20 cellular contexts compared by ENCODE assay signal in genomic region chr3:52480768-52481715, GRCh38. TPM values are rescaled to one million over a fixed set of nuclear protein-coding genes. Genes with fewer than 3 reads are reported as not detected.
A peak's percentile ranks its signal among the peaks of the same experiment; 100 is the strongest.
DNase-seq lines count a peak whose midpoint lies in the region; ATAC-seq and TF ChIP-seq lines count a peak whose summit lies in the region.
"Had no signal": no experiment of that assay in that cellular context is flagged by ENCODE, and none has a peak within 500 bp of the region (broad histone marks: within the 10 kb centered on the region; RNA-seq: fewer than 3 reads in every experiment).

No MANE protein-coding gene starts in this region.

- H3K9ac ChIP-seq in mammary epithelial cell (ENCODE audit: insufficient read depth, low read length) (no peak overlapping the region), neural progenitor cell (no peak overlapping the region)

- no peaks in the 10 kb centered on the region for H3K79me2 ChIP-seq in mammary epithelial cell (ENCODE audit: insufficient read depth, low read length)
- no peaks in the 10 kb centered on the region for H3K79me2 ChIP-seq in neural progenitor cell (ENCODE audit: low read depth)

- H4K20me1 ChIP-seq in mammary epithelial cell (ENCODE audit: insufficient read depth, low read length) (no peaks in the 10 kb centered on the region), neural progenitor cell (ENCODE audit: low read depth) (peaks cover 12% of the 10 kb centered on the region)

- H3K9me3 Mint-ChIP-seq in WTC11, result no peaks in the 10 kb centered on the region
- H3K9me3 Mint-ChIP-seq in neural progenitor cell, result no peaks in the 10 kb centered on the region
- H3K9me3 Mint-ChIP-seq: activated B cell treated with CpG ODN at 0.5 μM for 24 hours; activated CD4-positive, alpha-beta memory T cell treated with anti-CD3 and anti-CD28 coated beads, Interleukin-2, amount 10 ng/mL, durations not matched to agents 7 days and 5 days; activated naive CD8-positive, alpha-beta T cell treated with anti-CD3 and anti-CD28 coated beads, Interleukin-2, amount 10 ng/mL, durations not matched to agents 7 days and 5 days; effector memory CD8-positive, alpha-beta T cell; natural killer cell; T-helper 1 cell treated with Interleukin-12 subunit alpha and Interleukin-12 subunit beta and Interleukin-4 antibody, amounts not matched to agents 30 μg/mL and 1 μg/mL, for 36 hours; type B pancreatic cell had no signal

- TF ChIP-seq CTCF in mammary epithelial cell (conservative IDR thresholded peaks at IDR 0.05 in 1 of 2, IDR thresholded peaks at IDR 0.05 in 1 of 2; ENCODE audit: extremely low read depth in 1 of 2, insufficient read depth in 1 of 2, low read depth in 1 of 2, low read length in 2 of 2) (no peak), breast epithelium (IDR thresholded peaks at IDR 0.05) (no peak), WTC11 (IDR thresholded peaks at IDR 0.05) (no peak), neural progenitor cell (IDR thresholded peaks at IDR 0.05) (no peak)

- no peak overlapping the region for H3K4me3 Mint-ChIP-seq in WTC11
- no peak overlapping the region for H3K4me3 Mint-ChIP-seq in neural progenitor cell
- H3K4me3 Mint-ChIP-seq: activated B cell treated with CpG ODN at 0.5 μM for 24 hours; activated CD4-positive, alpha-beta memory T cell treated with anti-CD3 and anti-CD28 coated beads, Interleukin-2, amount 10 ng/mL, durations not matched to agents 7 days and 5 days; activated naive CD8-positive, alpha-beta T cell treated with anti-CD3 and anti-CD28 coated beads, Interleukin-2, amount 10 ng/mL, durations not matched to agents 7 days and 5 days; natural killer cell; T-helper 1 cell treated with Interleukin-12 subunit alpha and Interleukin-12 subunit beta and Interleukin-4 antibody, amounts not matched to agents 30 μg/mL and 1 μg/mL, for 36 hours; type B pancreatic cell had no signal

- no peaks in the 10 kb centered on the region for H3K4me1 Mint-ChIP-seq in WTC11
- peaks cover 18% of the 10 kb centered on the region for H3K4me1 Mint-ChIP-seq in neural progenitor cell
- H3K4me1 Mint-ChIP-seq: activated B cell treated with CpG ODN at 0.5 μM for 24 hours; activated CD4-positive, alpha-beta memory T cell treated with anti-CD3 and anti-CD28 coated beads, Interleukin-2, amount 10 ng/mL, durations not matched to agents 7 days and 5 days; activated naive CD8-positive, alpha-beta T cell treated with anti-CD3 and anti-CD28 coated beads, Interleukin-2, amount 10 ng/mL, durations not matched to agents 7 days and 5 days had no signal

- H3K27ac ChIP-seq in mammary epithelial cell (ENCODE audit: insufficient read depth, low read depth, low read length), result no peak overlapping the region
- H3K27ac ChIP-seq in breast epithelium, result peak overlapping the region in 1 of 2 donors; percentile 66
- H3K27ac ChIP-seq in temporal lobe (ENCODE audit: low read depth, low read length), result peak overlapping the region; percentile 66
- no peak overlapping the region for H3K27ac ChIP-seq in neural progenitor cell

- no peak for TF ChIP-seq POLR2A in breast epithelium (IDR thresholded peaks at IDR 0.05)

- H3K36me3 Mint-ChIP-seq in WTC11 (peaks cover 55% of the 10 kb centered on the region), neural progenitor cell (peaks cover 40% of the 10 kb centered on the region)
- H3K36me3 Mint-ChIP-seq: natural killer cell had no signal

- no peaks in the 10 kb centered on the region for H3K27me3 Mint-ChIP-seq in WTC11 (ENCODE audit: low read depth)
- no peaks in the 10 kb centered on the region for H3K27me3 Mint-ChIP-seq in neural progenitor cell (ENCODE audit: insufficient read depth, low read depth)
- H3K27me3 Mint-ChIP-seq: activated B cell treated with CpG ODN at 0.5 μM for 24 hours; activated CD4-positive, alpha-beta memory T cell treated with anti-CD3 and anti-CD28 coated beads, Interleukin-2, amount 10 ng/mL, durations not matched to agents 7 days and 5 days; activated naive CD8-positive, alpha-beta T cell treated with anti-CD3 and anti-CD28 coated beads, Interleukin-2, amount 10 ng/mL, durations not matched to agents 7 days and 5 days; effector memory CD8-positive, alpha-beta T cell; type B pancreatic cell had no signal

- no peak for ATAC-seq in WTC11
- peak; percentile 42 for ATAC-seq in left lobe of liver
- ATAC-seq in HG03135 (IDR thresholded peaks at IDR 0.05; ENCODE audit: unreplicated experiment), result no peak
- ATAC-seq: effector memory CD8-positive, alpha-beta T cell had no signal

- WGBS in mammary epithelial cell (ENCODE audit: low coverage, missing lambda C conversion rate), result 90% methylated on average over 12 of the region's 27 CpGs

- H3K27me3 ChIP-seq in mammary epithelial cell (ENCODE audit: insufficient read depth, low read length) (no peaks in the 10 kb centered on the region), breast epithelium (no peaks in the 10 kb centered on the region), neural progenitor cell (no peaks in the 10 kb centered on the region)

- POLR2A ChIA-PET in WTC11 (lab: Charles Lee), result no interaction called here

- no peaks in the 10 kb centered on the region for H3F3A ChIP-seq in neural progenitor cell (ENCODE audit: low read depth)

- H3K9me3 ChIP-seq in mammary epithelial cell (replicated peaks; ENCODE audit: insufficient read depth, low read length), result no peaks in the 10 kb centered on the region
- no peaks in the 10 kb centered on the region for H3K9me3 ChIP-seq in breast epithelium
- H3K9me3 ChIP-seq in neural progenitor cell (ENCODE audit: low read depth), result no peaks in the 10 kb centered on the region

- intact Hi-C loops in mammary epithelial cell (cut with micrococcal nuclease) (no loop called here), breast epithelium (cut with DNase I; ENCODE audit: low total_unique reads) (no loop called here)

- DNase-seq in mammary epithelial cell (no peak), breast epithelium (ENCODE audit: low spot score in 2 of 2) (no peak), WTC11 (ENCODE audit: low spot score) (no peak), left lobe of liver (ENCODE audit: low spot score) (no peak), neural progenitor cell (ENCODE audit: low spot score) (no peak), dedifferentiated amniotic fluid mesenchymal stem cell (ENCODE audit: extremely low spot score) (no peak)
- DNase-seq: activated B cell treated with CpG ODN at 0.5 μM for 24 hours; activated CD4-positive, alpha-beta memory T cell treated with anti-CD3 and anti-CD28 coated beads, Interleukin-2, amount 10 ng/mL, durations not matched to agents 7 days and 5 days; activated naive CD8-positive, alpha-beta T cell treated with anti-CD3 and anti-CD28 coated beads, Interleukin-2, amount 10 ng/mL, durations not matched to agents 7 days and 5 days; effector memory CD8-positive, alpha-beta T cell; MM.1S; natural killer cell; NCI-H510A; SIG-M5; stimulated activated CD4-positive, alpha-beta T cell treated with anti-CD3 and anti-CD28 coated beads, Interleukin-12 subunit alpha, Interleukin-12 subunit beta, amount 100 ng/mL, for 4 hours had no signal

- in situ Hi-C loops in mammary epithelial cell (cut with MboI; ENCODE audit: low sequenced_read_pairs in 2 of 2), result no loop called here

- peaks cover 25% of the 10 kb centered on the region for H3K4me1 ChIP-seq in mammary epithelial cell (ENCODE audit: insufficient read depth, low read length)
- H3K4me1 ChIP-seq in breast epithelium, result peaks cover 5 to 13% of the 10 kb centered on the region in 2 donors
- no peaks in the 10 kb centered on the region for H3K4me1 ChIP-seq in neural progenitor cell

- no peak overlapping the region for H2AFZ ChIP-seq in mammary epithelial cell (ENCODE audit: low read depth, low read length)
- H2AFZ ChIP-seq in neural progenitor cell (replicated peaks), result no peak overlapping the region

- dilution Hi-C loops in mammary epithelial cell (cut with HindIII; ENCODE audit: low sequenced_read_pairs), result loop anchor here (5.0 kb wide), 1 partner anchor 56 kb away; the partner anchor contains the start of gene UQCC5

- BruUV-seq in mammary epithelial cell (replicated peaks; lab: Mats Ljungman, UMichigan), result TSS peak; percentile 30

- CTCF ChIA-PET in mammary epithelial cell (lab: Charles Lee; ENCODE audit: low non-redundant PET) (no interaction called here), WTC11 (lab: Charles Lee) (interaction anchor here (0.7 to 2.5 kb wide), 8 partner anchors 10 to 204 kb away, joined by 3 to 12 read pairs (median 6); partner anchors contain the start of genes PBRM1, STAB1 and UQCC5)

- H3K27ac Mint-ChIP-seq in WTC11, result peak overlapping the region; percentile 50; the same call in 1 of the 2 replicates
- no peak overlapping the region for H3K27ac Mint-ChIP-seq in neural progenitor cell
- H3K27ac Mint-ChIP-seq: activated B cell treated with CpG ODN at 0.5 μM for 24 hours; activated CD4-positive, alpha-beta memory T cell treated with anti-CD3 and anti-CD28 coated beads, Interleukin-2, amount 10 ng/mL, durations not matched to agents 7 days and 5 days; activated naive CD8-positive, alpha-beta T cell treated with anti-CD3 and anti-CD28 coated beads, Interleukin-2, amount 10 ng/mL, durations not matched to agents 7 days and 5 days; T-helper 1 cell treated with Interleukin-12 subunit alpha and Interleukin-12 subunit beta and Interleukin-4 antibody, amounts not matched to agents 30 μg/mL and 1 μg/mL, for 36 hours; type B pancreatic cell had no signal

- H3K36me3 ChIP-seq in mammary epithelial cell (ENCODE audit: insufficient read depth, low read length), result peaks cover 46% of the 10 kb centered on the region
- peaks cover 27% of the 10 kb centered on the region for H3K36me3 ChIP-seq in breast epithelium
- no peaks in the 10 kb centered on the region for H3K36me3 ChIP-seq in neural progenitor cell

- H3K4me2 ChIP-seq in mammary epithelial cell (ENCODE audit: insufficient read depth, low read depth, low read length) (no peak overlapping the region), neural progenitor cell (no peak overlapping the region)

- H3K4me3 ChIP-seq in mammary epithelial cell (replicated peaks in 1 of 3; ENCODE audit: insufficient read depth in 1 of 3, low read depth in 2 of 3, low read length in 3 of 3) (no peak overlapping the region), breast epithelium (no peak overlapping the region), neural progenitor cell (no peak overlapping the region)

RNA-seq across cellular contexts. Expression of gene STAB1, which starts 14.1 kb away (rescaled TPM):
- total RNA-seq in mammary epithelial cell (under 1 TPM in 1 of 2 donors, not detected in 1; 0.17 TPM), breast epithelium (100 to 1,000 TPM in 1 of 3 donors, 10 to 100 TPM in 2; 47.7 to 149 (median 55.4) TPM), WTC11 (2021) (1.9 to 2.6 TPM (median 2.1 TPM) in 3 replicates), left lobe of liver (71.5 TPM), temporal lobe (5.9 TPM), neural progenitor cell (ENCODE audit: low replicate concordance) (0.06 TPM in 1 of 2 replicates, not detected in the other)
- polyA plus RNA-seq in mammary epithelial cell, result 0.02 TPM
- not detected for polyA minus RNA-seq in mammary epithelial cell
- total RNA-seq: activated CD4-positive, alpha-beta memory T cell treated with anti-CD3 and anti-CD28 coated beads, Interleukin-2, amount 10 ng/mL, durations not matched to agents 7 days and 5 days; H4 had no signal

RNA-seq across cellular contexts. Expression of gene NISCH, which starts 25.6 kb away (rescaled TPM):
- 100 to 1,000 TPM in 1 of 2 donors, 10 to 100 TPM in 1; 79.7 to 123 TPM for total RNA-seq in mammary epithelial cell
- polyA plus RNA-seq in mammary epithelial cell, result 43.9 TPM
- polyA minus RNA-seq in mammary epithelial cell, result 103 TPM
- total RNA-seq in breast epithelium, result 100 to 1,000 TPM in 2 of 3 donors, 10 to 100 TPM in 1; 67.7 to 119 (median 108) TPM
- 83.7 to 86.3 TPM (median 85.0 TPM) in 3 replicates for total RNA-seq in WTC11 (2021)
- total RNA-seq in left lobe of liver, result 39.3 TPM
- total RNA-seq in temporal lobe, result 61.5 TPM
- total RNA-seq in neural progenitor cell (ENCODE audit: low replicate concordance), result 80.5 and 146 TPM in 2 replicates

RNA-seq across cellular contexts. Expression of gene TNNC1, which starts 27.2 kb away (rescaled TPM):
- total RNA-seq in mammary epithelial cell, result under 1 TPM; 0.33 to 0.85 TPM
- 0.15 TPM for polyA plus RNA-seq in mammary epithelial cell
- polyA minus RNA-seq in mammary epithelial cell, result not detected
- 1 to 10 TPM in 2 of 3 donors, not detected in 1; 3.7 to 4.2 TPM for total RNA-seq in breast epithelium
- 4.3 to 5.7 TPM (median 5.6 TPM) in 3 replicates for total RNA-seq in WTC11 (2021)
- 0.25 TPM for total RNA-seq in left lobe of liver
- 0.49 TPM for total RNA-seq in temporal lobe
- total RNA-seq in neural progenitor cell (ENCODE audit: low replicate concordance), result 0.67 and 5.8 TPM in 2 replicates
- total RNA-seq: activated B cell treated with CpG ODN at 0.5 μM for 24 hours had no signal

RNA-seq across cellular contexts. Expression of gene SEMA3G, which starts 36.1 kb away (rescaled TPM):
- total RNA-seq in mammary epithelial cell (under 1 TPM; 0.45 to 0.50 TPM), breast epithelium (100 to 1,000 TPM in 1 of 3 donors, 10 to 100 TPM in 2; 12.3 to 255 (median 70.1) TPM), WTC11 (2021) (1.6 to 2.5 TPM (median 2.5 TPM) in 3 replicates), left lobe of liver (0.93 TPM), temporal lobe (3.7 TPM), neural progenitor cell (ENCODE audit: low replicate concordance) (0.79 and 3.4 TPM in 2 replicates)
- 0.24 TPM for polyA plus RNA-seq in mammary epithelial cell
- polyA minus RNA-seq in mammary epithelial cell, result not detected
- total RNA-seq: activated B cell treated with CpG ODN at 0.5 μM for 24 hours had no signal

RNA-seq across cellular contexts. Expression of gene NT5DC2, which starts 52.6 kb away (rescaled TPM):
- total RNA-seq in mammary epithelial cell, result 10 to 100 TPM; 36.7 to 73.0 TPM
- 88.7 TPM for polyA plus RNA-seq in mammary epithelial cell
- 300 TPM for polyA minus RNA-seq in mammary epithelial cell
- total RNA-seq in breast epithelium, result 10 to 100 TPM; 26.5 to 35.7 (median 28.6) TPM
- total RNA-seq in WTC11 (2021), result 377 to 430 TPM (median 417 TPM) in 3 replicates
- 4.1 TPM for total RNA-seq in left lobe of liver
- total RNA-seq in temporal lobe, result 52.1 TPM
- total RNA-seq in neural progenitor cell (ENCODE audit: low replicate concordance), result 210 and 364 TPM in 2 replicates
